ENCODE assay signal across 22 cellular contexts in the genomic region with DNA sequence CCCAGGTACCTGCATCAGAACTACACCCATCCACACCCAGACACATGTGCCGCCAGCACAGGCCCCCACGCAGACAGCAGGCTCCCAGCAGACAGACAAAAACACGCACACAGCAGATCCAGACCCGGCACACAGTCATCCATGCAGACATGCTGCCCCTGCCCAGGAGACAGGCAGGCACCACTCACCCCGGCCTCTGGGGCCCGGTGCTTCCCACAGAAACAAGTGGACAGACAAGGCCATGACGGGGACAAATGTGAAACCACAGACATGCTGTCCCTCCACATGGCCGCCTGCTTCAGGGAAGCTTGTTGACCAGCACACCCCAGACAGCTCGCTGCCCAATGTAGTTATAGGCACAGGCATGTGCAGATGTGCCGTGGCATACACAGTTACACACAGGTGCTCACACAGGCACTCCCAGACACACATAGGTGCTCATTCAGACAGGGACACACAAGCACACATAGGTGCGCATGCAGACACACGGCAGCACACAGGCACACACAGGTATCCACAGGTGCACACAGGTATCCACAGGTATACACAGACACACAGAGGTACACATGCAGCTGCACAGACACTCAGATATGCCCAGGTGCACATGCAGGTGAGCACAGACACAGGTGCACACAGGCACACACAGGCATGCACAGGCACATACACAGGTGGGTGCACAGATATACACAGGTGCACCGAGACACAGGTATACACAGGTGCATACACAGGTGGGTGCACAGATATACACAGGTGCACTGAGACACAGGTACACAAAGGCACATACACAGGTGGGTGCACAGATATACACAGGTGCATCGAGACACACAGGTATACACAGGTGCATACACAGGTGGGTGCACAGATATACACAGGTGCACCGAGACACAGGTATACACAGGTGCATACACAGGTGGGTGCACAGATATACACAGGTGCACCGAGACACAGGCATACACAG. TPM values are rescaled to one million over a fixed set of nuclear protein-coding genes. Genes with fewer than 3 reads are reported as not detected.
DNase-seq lines count a peak whose midpoint lies in the region; ATAC-seq and TF ChIP-seq lines count a peak whose summit lies in the region.
"Had no signal": no experiment of that assay in that cellular context is flagged by ENCODE, and none has a peak within 500 bp of the region (broad histone marks: within the 10 kb centered on the region; RNA-seq: fewer than 3 reads in every experiment).

No MANE protein-coding gene starts in this region.

- intact Hi-C loops in colonic mucosa (cut with DNase I) (no loop called here), posterior vena cava (cut with DNase I) (no loop called here)
- intact Hi-C loops in activated T-helper 1 cell treated with anti-CD3 and anti-CD28 coated beads, Interleukin-12 subunit alpha, Interleukin-12 subunit beta, Interleukin-2, Interleukin-4 antibody, amounts not matched to agents 30 ng/mL and 10 ng/mL and 1 ng/mL, durations not matched to agents 14 hours and 24 hours and 36 hours (cut with micrococcal nuclease) = no loop called here

- no peak for TF ChIP-seq CTCF in colonic mucosa (IDR thresholded peaks at IDR 0.05)

- peak overlapping the region; percentile 28 for H3K27ac Mint-ChIP-seq in activated T-cell treated with anti-CD3 and anti-CD28 coated beads, Interleukin-2, amount 50 U/mL, for 24 hours
- H3K27ac Mint-ChIP-seq in activated T-helper 1 cell treated with anti-CD3 and anti-CD28 coated beads, Interleukin-12 subunit alpha, Interleukin-12 subunit beta, Interleukin-2, Interleukin-4 antibody, amounts not matched to agents 30 ng/mL and 10 ng/mL and 1 ng/mL, durations not matched to agents 14 hours and 24 hours and 36 hours = no peak overlapping the region
- H3K27ac Mint-ChIP-seq: T-helper 2 cell treated with Interferon-gamma antibody and Interleukin-4, amounts not matched to agents 5 μg/mL and 100 μg/mL, for 36 hours had no signal

- no peaks in the 10 kb centered on the region for H3K27me3 Mint-ChIP-seq in activated T-cell treated with anti-CD3 and anti-CD28 coated beads, Interleukin-2, amount 50 U/mL, for 24 hours
- peaks cover 3% of the 10 kb centered on the region for H3K27me3 Mint-ChIP-seq in activated T-helper 1 cell treated with anti-CD3 and anti-CD28 coated beads, Interleukin-12 subunit alpha, Interleukin-12 subunit beta, Interleukin-2, Interleukin-4 antibody, amounts not matched to agents 30 ng/mL and 10 ng/mL and 1 ng/mL, durations not matched to agents 14 hours and 24 hours and 36 hours (ENCODE audit: insufficient read depth)

- H3K27ac ChIP-seq in KOPT-K1 (ENCODE audit: low read depth, low read length, poor library complexity, severe bottlenecking) (peak overlapping the region; percentile 52), colonic mucosa (no peak overlapping the region)
- H3K27ac ChIP-seq: ascending aorta, epithelial cell of prostate, psoas muscle, uterus had no signal

- peaks cover 15% of the 10 kb centered on the region for H3K9me3 Mint-ChIP-seq in activated T-cell treated with anti-CD3 and anti-CD28 coated beads, Interleukin-2, amount 50 U/mL, for 24 hours
- H3K9me3 Mint-ChIP-seq in activated T-helper 1 cell treated with anti-CD3 and anti-CD28 coated beads, Interleukin-12 subunit alpha, Interleukin-12 subunit beta, Interleukin-2, Interleukin-4 antibody, amounts not matched to agents 30 ng/mL and 10 ng/mL and 1 ng/mL, durations not matched to agents 14 hours and 24 hours and 36 hours = peaks cover 25% of the 10 kb centered on the region

- H3K27me3 ChIP-seq in colonic mucosa = no peaks in the 10 kb centered on the region
- H3K27me3 ChIP-seq: ascending aorta, uterus had no signal

- no peak overlapping the region for H3K9ac ChIP-seq in colonic mucosa (ENCODE audit: low read depth in 2 of 2, low read length in 2 of 2)

- H3K36me3 ChIP-seq in KOPT-K1 (ENCODE audit: insufficient read depth, low read length) = no peaks in the 10 kb centered on the region
- no peaks in the 10 kb centered on the region for H3K36me3 ChIP-seq in colonic mucosa
- H3K36me3 ChIP-seq: ascending aorta, uterus had no signal

- H3K4me1 Mint-ChIP-seq in activated T-cell treated with anti-CD3 and anti-CD28 coated beads, Interleukin-2, amount 50 U/mL, for 24 hours (ENCODE audit: low read depth) = peaks cover 22% of the 10 kb centered on the region
- H3K4me1 Mint-ChIP-seq in activated T-helper 1 cell treated with anti-CD3 and anti-CD28 coated beads, Interleukin-12 subunit alpha, Interleukin-12 subunit beta, Interleukin-2, Interleukin-4 antibody, amounts not matched to agents 30 ng/mL and 10 ng/mL and 1 ng/mL, durations not matched to agents 14 hours and 24 hours and 36 hours (ENCODE audit: low read depth) = peaks cover 6% of the 10 kb centered on the region

- no peak overlapping the region for H3K4me3 Mint-ChIP-seq in activated T-cell treated with anti-CD3 and anti-CD28 coated beads, Interleukin-2, amount 50 U/mL, for 24 hours
- no peak overlapping the region for H3K4me3 Mint-ChIP-seq in activated T-helper 1 cell treated with anti-CD3 and anti-CD28 coated beads, Interleukin-12 subunit alpha, Interleukin-12 subunit beta, Interleukin-2, Interleukin-4 antibody, amounts not matched to agents 30 ng/mL and 10 ng/mL and 1 ng/mL, durations not matched to agents 14 hours and 24 hours and 36 hours
- H3K4me3 Mint-ChIP-seq: T-helper 2 cell treated with Interferon-gamma antibody and Interleukin-4, amounts not matched to agents 5 μg/mL and 100 μg/mL, for 36 hours had no signal

- H3K4me1 ChIP-seq in colonic mucosa = no peaks in the 10 kb centered on the region
- H3K4me1 ChIP-seq: ascending aorta, psoas muscle, uterus had no signal

- peaks cover 38% of the 10 kb centered on the region for H3K9me3 ChIP-seq in KOPT-K1 (ENCODE audit: insufficient read depth, low read length, poor library complexity, severe bottlenecking)
- peaks cover 10% of the 10 kb centered on the region for H3K9me3 ChIP-seq in colonic mucosa

- H3K36me3 Mint-ChIP-seq in activated T-cell treated with anti-CD3 and anti-CD28 coated beads, Interleukin-2, amount 50 U/mL, for 24 hours (ENCODE audit: low read depth) = peaks cover 14% of the 10 kb centered on the region
- peaks cover 2% of the 10 kb centered on the region for H3K36me3 Mint-ChIP-seq in activated T-helper 1 cell treated with anti-CD3 and anti-CD28 coated beads, Interleukin-12 subunit alpha, Interleukin-12 subunit beta, Interleukin-2, Interleukin-4 antibody, amounts not matched to agents 30 ng/mL and 10 ng/mL and 1 ng/mL, durations not matched to agents 14 hours and 24 hours and 36 hours (ENCODE audit: low read depth)

- ATAC-seq in HG02852 (IDR thresholded peaks at IDR 0.05; ENCODE audit: unreplicated experiment) = no peak
- ATAC-seq: naive thymus-derived CD8-positive, alpha-beta T cell; psoas muscle had no signal

- no peak for DNase-seq in activated T-cell treated with anti-CD3 and anti-CD28 coated beads, Interleukin-2, amount 50 U/mL, for 24 hours
- DNase-seq in activated T-cell treated with anti-CD3 and anti-CD28 coated beads, Interleukin-2, amount 50 U/mL, for 1 hour = no peak
- peak; percentile 10 for DNase-seq in colonic mucosa
- DNase-seq in posterior vena cava (ENCODE audit: low spot score) = peak; percentile 65
- DNase-seq in NCI-H2196 (lab: John Stamatoyannopoulos, UW; ENCODE audit: unreplicated experiment) = no peak
- no peak for DNase-seq in activated T-helper 1 cell treated with anti-CD3 and anti-CD28 coated beads, Interleukin-12 subunit alpha, Interleukin-12 subunit beta, Interleukin-2, Interleukin-4 antibody, amounts not matched to agents 30 ng/mL and 10 ng/mL and 1 ng/mL, durations not matched to agents 14 hours and 24 hours and 36 hours (ENCODE audit: low spot score)
- DNase-seq: activated CD4-positive, alpha-beta T cell treated with anti-CD3 and anti-CD28 coated beads for 48 hours; COR-L47; naive thymus-derived CD8-positive, alpha-beta T cell; NCI-H1694; NCI-H345; SHP77 treated with DMSO at 0.1 percent for 48 hours; stimulated activated CD4-positive, alpha-beta T cell treated with anti-CD3 and anti-CD28 coated beads, Interleukin-15, amount 100 ng/mL, for 24 hours had no signal

- no peak overlapping the region for H3K4me3 ChIP-seq in colonic mucosa
- H3K4me3 ChIP-seq: ascending aorta, psoas muscle, uterus had no signal

RNA-seq across cellular contexts. Expression of a gene that starts 10.5 kb away (rescaled TPM):
- total RNA-seq in colonic mucosa (1 to 10 TPM; 1.3 to 1.6 TPM), posterior vena cava (1 to 10 TPM; 2.9 to 3.4 TPM)
- total RNA-seq in activated T-helper 1 cell treated with anti-CD3 and anti-CD28 coated beads, Interleukin-12 subunit alpha, Interleukin-12 subunit beta, Interleukin-2, Interleukin-4 antibody, amounts not matched to agents 30 ng/mL and 10 ng/mL and 1 ng/mL, durations not matched to agents 14 hours and 24 hours and 36 hours = 1.2 and 1.5 TPM in 2 replicates

RNA-seq across cellular contexts. Expression of a gene that starts 18.8 kb away (rescaled TPM):
- total RNA-seq in colonic mucosa (not detected), posterior vena cava (under 1 TPM; 0.14 to 0.19 TPM)
- not detected in 2 replicates for total RNA-seq in activated T-helper 1 cell treated with anti-CD3 and anti-CD28 coated beads, Interleukin-12 subunit alpha, Interleukin-12 subunit beta, Interleukin-2, Interleukin-4 antibody, amounts not matched to agents 30 ng/mL and 10 ng/mL and 1 ng/mL, durations not matched to agents 14 hours and 24 hours and 36 hours
- total RNA-seq: ascending aorta; G401; liver; naive thymus-derived CD8-positive, alpha-beta T cell; psoas muscle had no signal

RNA-seq across cellular contexts. Expression of a gene that starts 49.3 kb away (rescaled TPM):
- total RNA-seq in colonic mucosa = 10 to 100 TPM; 31.2 to 59.5 TPM
- total RNA-seq in posterior vena cava = 10 to 100 TPM; 24.5 to 25.6 TPM
- total RNA-seq in activated T-helper 1 cell treated with anti-CD3 and anti-CD28 coated beads, Interleukin-12 subunit alpha, Interleukin-12 subunit beta, Interleukin-2, Interleukin-4 antibody, amounts not matched to agents 30 ng/mL and 10 ng/mL and 1 ng/mL, durations not matched to agents 14 hours and 24 hours and 36 hours = 64.9 and 67.9 TPM in 2 replicates

Comparison
In these comparisons a context has a peak if more than half of its experiments do, and no peak if none do; other contexts are left out.
1. DNase-seq: peak in colonic mucosa (single experiment) and posterior vena cava (single experiment); none in activated T-cell treated with anti-CD3 and anti-CD28 coated beads, Interleukin-2, amount 50 U/mL, for 24 hours (single experiment), activated T-cell treated with anti-CD3 and anti-CD28 coated beads, Interleukin-2, amount 50 U/mL, for 1 hour (single experiment), NCI-H2196 (single experiment) and activated T-helper 1 cell treated with anti-CD3 and anti-CD28 coated beads, Interleukin-12 subunit alpha, Interleukin-12 subunit beta, Interleukin-2, Interleukin-4 antibody, amounts not matched to agents 30 ng/mL and 10 ng/mL and 1 ng/mL, durations not matched to agents 14 hours and 24 hours and 36 hours (single experiment).